In the genomic region with DNA sequence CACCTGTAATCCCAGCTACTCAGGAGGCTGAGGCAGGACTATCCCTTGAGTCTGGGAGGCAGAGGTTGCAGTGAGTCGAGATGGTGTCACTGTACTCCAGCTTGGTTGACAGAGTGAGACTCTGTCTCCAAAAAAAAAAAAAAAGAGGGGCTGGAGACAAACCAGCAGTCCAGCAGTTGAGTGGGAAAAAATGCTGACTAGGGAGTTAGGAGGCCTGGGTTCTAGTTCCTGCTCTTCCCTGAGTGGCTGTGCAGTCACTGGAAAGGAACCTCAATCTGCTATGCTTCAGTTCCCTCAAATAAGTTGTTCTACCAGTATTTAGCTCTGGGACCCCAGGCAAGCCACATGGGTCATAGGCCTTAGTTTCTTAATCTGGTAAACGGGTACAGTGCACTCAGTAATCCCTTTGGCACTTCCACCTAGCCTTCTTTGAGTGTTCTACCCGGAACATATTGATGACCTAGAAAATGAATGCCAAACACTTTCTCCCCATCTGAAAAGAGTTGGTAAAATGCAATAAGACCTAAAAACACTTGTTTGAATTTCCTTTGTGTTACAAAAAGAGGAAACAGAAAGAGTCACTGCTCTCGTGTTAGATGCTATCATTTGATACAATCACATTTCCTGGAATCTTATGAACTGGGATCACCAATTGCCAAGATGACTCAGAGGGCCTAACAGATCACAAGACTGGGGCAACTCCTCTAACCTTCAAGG, we compare ENCODE assay signal across 1 cellular context.
TF ChIP-seq lines count a peak whose summit lies in the region.

No MANE protein-coding gene starts in this region.

TF ChIP-seq in endothelial cell of umbilical vein, 7 proteins besides CTCF, POLR2A, EP300 and RAD21 (continued from another document):
- TF ChIP-seq MYC (IDR thresholded peaks at IDR 0.05; ENCODE audit: low read depth, low read length) (no peak), POLR2AphosphoS5 (IDR thresholded peaks at IDR 0.05; ENCODE audit: insufficient read depth, low read depth, low read length) (no peak)
- TF ChIP-seq, protein P1, sequence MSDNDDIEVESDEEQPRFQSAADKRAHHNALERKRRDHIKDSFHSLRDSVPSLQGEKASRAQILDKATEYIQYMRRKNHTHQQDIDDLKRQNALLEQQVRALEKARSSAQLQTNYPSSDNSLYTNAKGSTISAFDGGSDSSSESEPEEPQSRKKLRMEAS (IDR thresholded peaks at IDR 0.05; ENCODE audit: insufficient read depth, insufficient read length): no peak
